In genomic region chr7:79877874-79878465, GRCh38 we compare ENCODE assay signal across 24 cellular contexts.
DNase-seq lines count a peak whose midpoint lies in the region; TF ChIP-seq lines count a peak whose summit lies in the region.
"Had no signal": no experiment of that assay in that cellular context is flagged by ENCODE, and none has a peak within 500 bp of the region (broad histone marks: within the 10 kb centered on the region; RNA-seq: fewer than 3 reads in every experiment).

No MANE protein-coding gene starts in this region.

- H3K9me3 ChIP-seq in SJCRH30 (replicated peaks) (no peaks in the 10 kb centered on the region), Peyer's patch (no peaks in the 10 kb centered on the region)
- H3K9me3 ChIP-seq: Caco-2 had no signal

- H3K27ac ChIP-seq in SJCRH30 (no peak overlapping the region), Peyer's patch (no peak overlapping the region)
- H3K27ac ChIP-seq: C4-2B, KMS-11 had no signal

- H3K4me1 ChIP-seq in SJCRH30, result 0 out of 2 replicates have a peak, but pooled peaks cover 4% of the 10 kb centered on the region
- H3K4me1 ChIP-seq in Peyer's patch, result no peaks in the 10 kb centered on the region
- H3K4me1 ChIP-seq: Caco-2 had no signal

- peak; percentile 5 for DNase-seq in EL
- DNase-seq in NCI-H2171 (lab: John Stamatoyannopoulos, UW), result peak; percentile 11
- DNase-seq in fibroblast of gingiva (ENCODE audit: low read depth), result peak; percentile 37
- DNase-seq in effector CD8-positive, alpha-beta T cell (lab: John Stamatoyannopoulos, UW), result no peak
- no peak for DNase-seq in T-helper 9 cell
- DNase-seq in SJCRH30, result no peak
- no peak for DNase-seq in Peyer's patch
- DNase-seq: Caco-2; CD8-positive, alpha-beta T cell; DMS79 treated with DMSO at 0.1 percent for 48 hours; H9; NCI-H1048; NCI-H1436; NCI-H187 treated with DMSO at 0.1 percent for 48 hours; NCI-H446; NCI-H524 treated with DMSO at 0.1 percent for 48 hours; NCI-H774; PC-3; Right ventricle myocardium superior; RPMI8226; SW 1271 had no signal

- TF ChIP-seq CTCF in Peyer's patch (IDR thresholded peaks at IDR 0.05), result no peak

- H3K36me3 ChIP-seq in SJCRH30 (no peaks in the 10 kb centered on the region), Peyer's patch (no peaks in the 10 kb centered on the region)

- no peak for TF ChIP-seq POLR2A in Peyer's patch (IDR thresholded peaks at IDR 0.05)

- H3K4me3 ChIP-seq in SJCRH30 (no peak overlapping the region), Peyer's patch (no peak overlapping the region)
- H3K4me3 ChIP-seq: GM23338 had no signal

- H3K27me3 ChIP-seq in SJCRH30, result no peaks in the 10 kb centered on the region
- H3K27me3 ChIP-seq in Peyer's patch, result no peaks in the 10 kb centered on the region

Comparison
In these comparisons a context has a peak if more than half of its experiments do, and no peak if none do; other contexts are left out.
1. DNase-seq: peak in EL (single experiment), NCI-H2171 (single experiment) and fibroblast of gingiva (single experiment); none in effector CD8-positive, alpha-beta T cell (single experiment), T-helper 9 cell (single experiment), SJCRH30 (0 of 2) and Peyer's patch (0 of 3).